ENCODE assay signal across 8 cellular contexts in the genomic region with DNA sequence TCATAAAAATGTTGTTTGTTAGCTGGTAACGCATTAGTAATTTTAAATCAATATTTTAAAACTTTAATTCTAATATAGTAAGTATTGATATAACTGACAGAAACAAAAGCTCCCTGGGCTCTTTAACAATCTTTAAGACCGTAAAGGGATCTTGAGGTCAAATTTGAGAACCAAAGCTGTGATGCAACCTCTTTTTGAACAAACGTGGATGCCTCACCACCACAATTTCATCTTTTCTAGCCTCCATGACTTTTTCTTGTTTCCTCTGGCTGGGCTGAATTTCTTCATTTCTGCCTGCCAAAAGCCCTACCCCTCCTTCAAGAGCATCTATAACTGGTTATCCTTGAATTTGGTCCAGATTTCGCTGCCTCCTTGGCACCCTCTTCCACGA. TPM values are rescaled to one million over a fixed set of nuclear protein-coding genes. Genes with fewer than 3 reads are reported as not detected.
DNase-seq lines count a peak whose midpoint lies in the region; ATAC-seq, FAIRE-seq and TF ChIP-seq lines count a peak whose summit lies in the region.

No MANE protein-coding gene starts in this region.

- no peak for FAIRE-seq in H54 (lab: Jason Lieb, UNC)

- H3K27me3 ChIP-seq in HAP-1 (ENCODE audit: low read depth): no peaks in the 10 kb centered on the region
- H3K27me3 ChIP-seq in SU-DHL-6 (ENCODE audit: low read length): no peaks in the 10 kb centered on the region
- H3K27me3 ChIP-seq in skeletal muscle tissue (ENCODE audit: control insufficient read depth in 3 of 3, insufficient read depth in 3 of 3, low read length in 3 of 3): no peaks in the 10 kb centered on the region

- in situ Hi-C loops in HAP-1 (cut with MboI; ENCODE audit: low sequenced_read_pairs): no loop called here

- ATAC-seq in GM21723 (IDR thresholded peaks at IDR 0.05; ENCODE audit: unreplicated experiment): no peak

- H3K4me3 ChIP-seq in HAP-1 (peak overlapping the region; percentile 63), SU-DHL-6 (ENCODE audit: insufficient read depth, low read length, poor library complexity, severe bottlenecking) (peak overlapping the region; percentile 70), fibroblast of villous mesenchyme (ENCODE audit: low read depth, low read length) (peak overlapping the region; percentile 77), skeletal muscle tissue (ENCODE audit: low read length in 3 of 3) (peak overlapping the region; percentile 73 to 89 (median 86))

- 0 out of 2 replicates have a peak overlapping the region, but pooled peaks have one; percentile 36 for H3K27ac ChIP-seq in SU-DHL-6 (ENCODE audit: low read depth, low read length)
- H3K27ac ChIP-seq in skeletal muscle tissue (ENCODE audit: low read depth, low read length): peak overlapping the region; percentile 90

- H3K79me2 ChIP-seq in SU-DHL-6 (ENCODE audit: insufficient read depth, low read length): no peaks in the 10 kb centered on the region

- peaks cover 17% of the 10 kb centered on the region for H3K4me1 ChIP-seq in HAP-1
- H3K4me1 ChIP-seq in skeletal muscle tissue (ENCODE audit: control insufficient read depth in 3 of 3, insufficient read depth in 3 of 3, low read length in 3 of 3): peaks cover 9 to 12% (median 9%) of the 10 kb centered on the region in 3 donors

- peak overlapping the region; percentile 82 for H3K4me2 ChIP-seq in SU-DHL-6 (ENCODE audit: low read depth, low read length, poor library complexity, severe bottlenecking)

- peaks cover 6% of the 10 kb centered on the region; the same call in 1 of the 2 replicates for H3F3A ChIP-seq in SU-DHL-6 (ENCODE audit: insufficient read depth)

- peak overlapping the region; percentile 64 for H3K9ac ChIP-seq in SU-DHL-6 (ENCODE audit: low read length)
- peak overlapping the region; percentile 78 to 89 (median 82) for H3K9ac ChIP-seq in skeletal muscle tissue (ENCODE audit: low read depth in 1 of 3, low read length in 3 of 3)

- no peak for TF ChIP-seq CTCF in SU-DHL-6 (IDR thresholded peaks at IDR 0.05; ENCODE audit: insufficient read depth, low read length, poor library complexity, severe bottlenecking)
- TF ChIP-seq CTCF in fibroblast of villous mesenchyme (IDR thresholded peaks at IDR 0.05; ENCODE audit: insufficient read depth, low read depth, low read length): no peak

- H3K9me2 ChIP-seq in SU-DHL-6 (replicated peaks; ENCODE audit: insufficient read depth, low read length): no peaks in the 10 kb centered on the region

- no peak for TF ChIP-seq POLR2A in H54 (IDR thresholded peaks at IDR 0.05; ENCODE audit: low read depth, low read length)

- DNase-seq in HAP-1 (ENCODE audit: low spot score in 2 of 2) (no peak), fibroblast of villous mesenchyme (ENCODE audit: low read depth) (peak; percentile 24), H54 (ENCODE audit: insufficient read length, low spot score) (no peak), superior temporal gyrus (ENCODE audit: extremely low spot score) (no peak)
- no peak for DNase-seq in stimulated activated CD4-positive, alpha-beta T cell treated with anti-CD3 and anti-CD28 coated beads, Interleukin-4, amount 100 ng/mL, for 1 hour

- no peaks in the 10 kb centered on the region for H4K20me1 ChIP-seq in SU-DHL-6 (ENCODE audit: low read depth, low read length)

- H3K9me3 ChIP-seq in HAP-1 (peaks cover 5% of the 10 kb centered on the region; the same call in 1 of the 2 replicates), SU-DHL-6 (ENCODE audit: insufficient read depth, low read length) (peaks cover 8% of the 10 kb centered on the region; the same call in 1 of the 2 replicates), skeletal muscle tissue (ENCODE audit: control insufficient read depth in 3 of 3, low read length in 3 of 3) (no peaks in the 10 kb centered on the region)

- H3K36me3 ChIP-seq in HAP-1 (replicated peaks) (peaks cover 5% of the 10 kb centered on the region; the same call in 1 of the 2 replicates), SU-DHL-6 (ENCODE audit: low read length) (peaks cover 19% of the 10 kb centered on the region), skeletal muscle tissue (ENCODE audit: control insufficient read depth in 3 of 3, insufficient read depth in 3 of 3, low read length in 3 of 3) (peaks cover 2 to 20% (median 15%) of the 10 kb centered on the region in 3 donors)

- peak overlapping the region; percentile 100 for H2AFZ ChIP-seq in SU-DHL-6 (ENCODE audit: low read depth, low read length, severe bottlenecking)

RNA-seq across cellular contexts. Expression of gene POLE4, which starts 0.6 kb away (rescaled TPM):
- total RNA-seq in fibroblast of villous mesenchyme (20.7 and 23.5 TPM in 2 replicates), skeletal muscle tissue (33.9 TPM)
